14 cellular contexts compared by ENCODE assay signal in genomic region chr11:198236-198806, GRCh38. TPM values are rescaled to one million over a fixed set of nuclear protein-coding genes. Genes with fewer than 3 reads are reported as not detected.
DNase-seq lines count a peak whose midpoint lies in the region; ATAC-seq and TF ChIP-seq lines count a peak whose summit lies in the region.
"Had no signal": no experiment of that assay in that cellular context is flagged by ENCODE, and none has a peak within 500 bp of the region (broad histone marks: within the 10 kb centered on the region; RNA-seq: fewer than 3 reads in every experiment).

No MANE protein-coding gene starts in this region.

- peak; percentile 32 for DNase-seq in Right ventricle myocardium superior
- DNase-seq in right atrium auricular region (ENCODE audit: low spot score) = no peak
- peak; percentile 44 for DNase-seq in left lobe of liver (ENCODE audit: low spot score)
- DNase-seq in transverse colon = peak; percentile 7
- no peak for DNase-seq in SIG-M5 (lab: John Stamatoyannopoulos, UW)
- DNase-seq: AML-193, NCI-H146, NCI-H345 had no signal

- no peak for TF ChIP-seq EP300 in transverse colon (IDR thresholded peaks at IDR 0.05; ENCODE audit: low read depth)

- no peak for TF ChIP-seq POLR2A in transverse colon (IDR thresholded peaks at IDR 0.05)

- WGBS in transverse colon (ENCODE audit: low coverage in 1 of 2), 2 donors = 87% methylated on average over 17 of the region's 21 CpGs; no CpG with 5 or more reads in 1 of the 2 donors

- H3K4me3 ChIP-seq in right atrium auricular region = no peak overlapping the region
- H3K4me3 ChIP-seq in transverse colon = no peak overlapping the region
- H3K4me3 ChIP-seq: adrenal gland had no signal

- intact Hi-C loops in Right ventricle myocardium superior (cut with DNase I) = no loop called here
- intact Hi-C loops in transverse colon (cut with DNase I; ENCODE audit: low total_unique reads) = no loop called here

- H3K4me1 ChIP-seq in right atrium auricular region = peaks cover 0 to 7% of the 10 kb centered on the region in 2 donors
- H3K4me1 ChIP-seq in transverse colon = peaks cover 0 to 11% (median 0%) of the 10 kb centered on the region in 4 donors

- in situ Hi-C loops in transverse colon (cut with MboI; ENCODE audit: low pct_ligation_motif_present in 1 of 4, low pct_unique_long_range_greater_than_20kb in 1 of 4, low sequenced_read_pairs in 3 of 4) = no loop called here

- H3K27me3 ChIP-seq in right atrium auricular region (no peaks in the 10 kb centered on the region), transverse colon (no peaks in the 10 kb centered on the region)
- H3K27me3 ChIP-seq: adrenal gland had no signal

- ATAC-seq in Right ventricle myocardium superior (ENCODE audit: poor library complexity) = no peak
- ATAC-seq in left lobe of liver = no peak
- no peak for ATAC-seq in GM19397 (IDR thresholded peaks at IDR 0.05; ENCODE audit: unreplicated experiment)

- H3K36me3 ChIP-seq in right atrium auricular region (peaks cover 14% of the 10 kb centered on the region), transverse colon (no peaks in the 10 kb centered on the region)

- H3K9me3 ChIP-seq in right atrium auricular region = no peaks in the 10 kb centered on the region
- H3K9me3 ChIP-seq in transverse colon = no peaks in the 10 kb centered on the region
- H3K9me3 ChIP-seq: adrenal gland had no signal

- H3K27ac ChIP-seq in right atrium auricular region = no peak overlapping the region
- no peak overlapping the region for H3K27ac ChIP-seq in transverse colon
- H3K27ac ChIP-seq: adrenal gland, epithelial cell of prostate had no signal

- TF ChIP-seq CTCF in right atrium auricular region (IDR thresholded peaks at IDR 0.05) (no peak), transverse colon (IDR thresholded peaks at IDR 0.05) (no peak)

RNA-seq across cellular contexts. Expression of gene SCGB1C1, which starts 5.4 kb away (rescaled TPM):
- total RNA-seq in Right ventricle myocardium superior = not detected
- total RNA-seq in right atrium auricular region = not detected
- total RNA-seq in left lobe of liver = not detected
- not detected for total RNA-seq in transverse colon
- total RNA-seq: adrenal gland, cerebellum, progenitor cell of endocrine pancreas, temporal lobe had no signal

RNA-seq across cellular contexts. Expression of gene BET1L, which starts 8.9 kb away (rescaled TPM):
- 20.0 TPM for total RNA-seq in Right ventricle myocardium superior
- total RNA-seq in right atrium auricular region = 10 to 100 TPM; 20.7 to 25.9 TPM
- total RNA-seq in left lobe of liver = 33.6 TPM
- total RNA-seq in transverse colon = 100 to 1,000 TPM in 1 of 4 donors, 10 to 100 TPM in 3; 31.8 to 111 (median 36.6) TPM

RNA-seq across cellular contexts. Expression of gene RIC8A, which starts 9.2 kb away (rescaled TPM):
- 51.9 TPM for total RNA-seq in Right ventricle myocardium superior
- 100 to 1,000 TPM in 1 of 2 donors, 10 to 100 TPM in 1; 68.0 to 101 TPM for total RNA-seq in right atrium auricular region
- 31.4 TPM for total RNA-seq in left lobe of liver
- 100 to 1,000 TPM in 2 of 4 donors, 10 to 100 TPM in 2; 59.2 to 145 (median 93.8) TPM for total RNA-seq in transverse colon

RNA-seq across cellular contexts. Expression of gene SIRT3, which starts 37.8 kb away (rescaled TPM):
- 42.6 TPM for total RNA-seq in Right ventricle myocardium superior
- 10 to 100 TPM; 18.3 to 31.4 TPM for total RNA-seq in right atrium auricular region
- total RNA-seq in left lobe of liver = 21.4 TPM
- 10 to 100 TPM in 3 of 4 donors, 1 to 10 TPM in 1; 7.2 to 27.9 (median 20.6) TPM for total RNA-seq in transverse colon

RNA-seq across cellular contexts. Expression of gene PSMD13, which starts 38.5 kb away (rescaled TPM):
- 93.4 TPM for total RNA-seq in Right ventricle myocardium superior
- 10 to 100 TPM; 75.3 to 80.3 TPM for total RNA-seq in right atrium auricular region
- 49.5 TPM for total RNA-seq in left lobe of liver
- 10 to 100 TPM; 23.2 to 96.5 (median 52.2) TPM for total RNA-seq in transverse colon

Comparison
In these comparisons a context has a peak if more than half of its experiments do, and no peak if none do; other contexts are left out.
1. DNase-seq: peak in Right ventricle myocardium superior (single experiment), left lobe of liver (single experiment) and transverse colon (single experiment); none in right atrium auricular region (single experiment) and SIG-M5 (single experiment).